ENCODE assay signal across 19 cellular contexts in genomic region chr15:65335278-65336055, GRCh38. TPM values are rescaled to one million over a fixed set of nuclear protein-coding genes. Genes with fewer than 3 reads are reported as not detected.
A peak's percentile ranks its signal among the peaks of the same experiment; 100 is the strongest.
DNase-seq lines count a peak whose midpoint lies in the region; ATAC-seq and TF ChIP-seq lines count a peak whose summit lies in the region.
"Had no signal": no experiment of that assay in that cellular context is flagged by ENCODE, and none has a peak within 500 bp of the region (broad histone marks: within the 10 kb centered on the region; RNA-seq: fewer than 3 reads in every experiment).

No MANE protein-coding gene starts in this region.

- H3K4me1 Mint-ChIP-seq in endodermal cell (peaks cover 48% of the 10 kb centered on the region), neural crest cell (peaks cover 68% of the 10 kb centered on the region)
- H3K4me1 Mint-ChIP-seq in CD8-positive, alpha-beta memory T cell, result peaks cover 0 to 2% (median 0%) of the 10 kb centered on the region in 3 donors
- H3K4me1 Mint-ChIP-seq: CD4-positive, alpha-beta memory T cell had no signal

- H3K36me3 Mint-ChIP-seq in endodermal cell (ENCODE audit: low read depth) (peaks cover 2% of the 10 kb centered on the region), neural crest cell (ENCODE audit: low read depth) (peaks cover 10% of the 10 kb centered on the region)
- H3K36me3 Mint-ChIP-seq in CD8-positive, alpha-beta memory T cell, result no peaks in the 10 kb centered on the region
- H3K36me3 Mint-ChIP-seq: CD4-positive, alpha-beta memory T cell had no signal

- H3K4me1 ChIP-seq in right cardiac atrium (ENCODE audit: control insufficient read depth, insufficient read depth, low read length) (no peaks in the 10 kb centered on the region), endodermal cell (ENCODE audit: control insufficient read depth, insufficient read depth, low read length) (peaks cover 33% of the 10 kb centered on the region)
- no peaks in the 10 kb centered on the region for H3K4me1 ChIP-seq in CD8-positive, alpha-beta memory T cell (ENCODE audit: insufficient read depth, low read length)

- H3K36me3 ChIP-seq in endodermal cell (ENCODE audit: control insufficient read depth, insufficient read depth, low read length), result no peaks in the 10 kb centered on the region
- H3K36me3 ChIP-seq in CD8-positive, alpha-beta memory T cell (ENCODE audit: insufficient read depth, low read length), result no peaks in the 10 kb centered on the region

- CTCF ChIA-PET in CD8-positive, alpha-beta memory T cell (lab: Charles Lee), result no interaction called here

- POLR2A ChIA-PET in CD8-positive, alpha-beta memory T cell (lab: Charles Lee), result no interaction called here

- H3K27ac Mint-ChIP-seq in endodermal cell (peak overlapping the region; percentile 68), neural crest cell (ENCODE audit: unreplicated experiment) (peak overlapping the region; percentile 67)
- H3K27ac Mint-ChIP-seq in CD8-positive, alpha-beta memory T cell, result no peak overlapping the region

- WGBS in right cardiac atrium, result 92% methylated on average over 19 of the region's 19 CpGs
- 94 to 99% methylated on average over 17 to 19 of the region's 19 CpGs for WGBS in endodermal cell (ENCODE audit: insufficient coverage in 1 of 2, insufficient read length in 1 of 2), 2 experiments

- ATAC-seq in Right ventricle myocardium inferior (no peak), right cardiac atrium (no peak), HG03097 (IDR thresholded peaks at IDR 0.05; ENCODE audit: low FRiP score, unreplicated experiment) (no peak)

- no peaks in the 10 kb centered on the region for H3K9me3 Mint-ChIP-seq in endodermal cell
- H3K9me3 Mint-ChIP-seq in neural crest cell, result no peaks in the 10 kb centered on the region
- no peaks in the 10 kb centered on the region for H3K9me3 Mint-ChIP-seq in CD8-positive, alpha-beta memory T cell

- H3K4me3 Mint-ChIP-seq in endodermal cell (no peak overlapping the region), neural crest cell (peak overlapping the region; percentile 80)
- no peak overlapping the region for H3K4me3 Mint-ChIP-seq in CD8-positive, alpha-beta memory T cell
- H3K4me3 Mint-ChIP-seq: CD4-positive, alpha-beta memory T cell had no signal

- intact Hi-C loops in Right ventricle myocardium inferior (cut with DNase I) (no loop called here), right cardiac atrium (cut with DNase I) (no loop called here)

- H3K27me3 ChIP-seq in right cardiac atrium (ENCODE audit: control insufficient read depth, insufficient read depth) (no peaks in the 10 kb centered on the region), endodermal cell (ENCODE audit: control insufficient read depth, insufficient read depth, low read length, poor library complexity, severe bottlenecking) (no peaks in the 10 kb centered on the region)
- H3K27me3 ChIP-seq in CD8-positive, alpha-beta memory T cell (ENCODE audit: insufficient read depth, low read length, poor library complexity, severe bottlenecking), result no peaks in the 10 kb centered on the region
- H3K27me3 ChIP-seq: BE2C had no signal

- H3K9me3 ChIP-seq in right cardiac atrium (ENCODE audit: control insufficient read depth, low read length) (no peaks in the 10 kb centered on the region), endodermal cell (ENCODE audit: control insufficient read depth, low read length) (no peaks in the 10 kb centered on the region)
- H3K9me3 ChIP-seq in CD8-positive, alpha-beta memory T cell (ENCODE audit: low read length), result no peaks in the 10 kb centered on the region
- H3K9me3 ChIP-seq: BE2C, HAP-1 had no signal

- TF ChIP-seq CTCF in endodermal cell (conservative IDR thresholded peaks at IDR 0.05), result no peak
- TF ChIP-seq CTCF in neural crest cell (conservative IDR thresholded peaks at IDR 0.05), result no peak

- DNase-seq in Right ventricle myocardium inferior (ENCODE audit: missing footprints) (peak; percentile 31), right cardiac atrium (no peak), endodermal cell (no peak), neural crest cell (ENCODE audit: low read depth, low spot score) (no peak), glomerular visceral epithelial cell (ENCODE audit: extremely low spot score) (no peak)
- no peak for DNase-seq in CD8-positive, alpha-beta memory T cell
- DNase-seq in activated CD4-positive, alpha-beta T cell treated with anti-CD3 and anti-CD28 coated beads, Interleukin-2, amount 50 U/mL, for 1 hour, result no peak
- DNase-seq: 8988T; Calu3; CD4-positive, alpha-beta memory T cell; GF-D8; NK-92 treated with Interleukin-12 subunit alpha and Interleukin-12 subunit beta, amount 100 ng/mL, for 24 hours; Right ventricle myocardium superior had no signal

- H3K9ac ChIP-seq in endodermal cell (ENCODE audit: extremely low read depth, low read length, poor library complexity, severe bottlenecking), result no peak overlapping the region

- H3K27ac ChIP-seq in right cardiac atrium (ENCODE audit: low read length) (no peak overlapping the region), endodermal cell (ENCODE audit: low read depth, low read length) (peak overlapping the region; percentile 99)
- H3K27ac ChIP-seq in CD8-positive, alpha-beta memory T cell (ENCODE audit: low read depth, low read length), result no peak overlapping the region

- H3K27me3 Mint-ChIP-seq in endodermal cell (ENCODE audit: insufficient read depth) (peaks cover 1% of the 10 kb centered on the region), neural crest cell (ENCODE audit: low read depth) (no peaks in the 10 kb centered on the region)
- peaks cover 13 to 23% of the 10 kb centered on the region in 2 donors for H3K27me3 Mint-ChIP-seq in CD8-positive, alpha-beta memory T cell

- no peak overlapping the region for H3K4me3 ChIP-seq in right cardiac atrium (ENCODE audit: low read length)
- H3K4me3 ChIP-seq in endodermal cell (ENCODE audit: low read length), result no peak overlapping the region
- no peak overlapping the region for H3K4me3 ChIP-seq in CD8-positive, alpha-beta memory T cell (ENCODE audit: low read length)
- H3K4me3 ChIP-seq: HAP-1, K562 had no signal

RNA-seq across cellular contexts. Expression of gene RNU5B-1, which starts 31.0 kb away (rescaled TPM):
- total RNA-seq in Right ventricle myocardium inferior (25.8 TPM), right cardiac atrium (10 to 100 TPM; 16.9 to 71.0 (median 42.7) TPM), endodermal cell (10 to 100 TPM in 1 of 2 donors, not detected in 1; 18.6 TPM), neural crest cell (17.2 TPM in 1 of 2 replicates, not detected in the other)
- not detected for polyA plus RNA-seq in right cardiac atrium
- 18,487 TPM for polyA plus RNA-seq in endodermal cell (2013, experiment 1 of 2)
- polyA plus RNA-seq in endodermal cell (2013, experiment 2 of 2), result 28,205 TPM
- not detected for total RNA-seq in CD8-positive, alpha-beta memory T cell
- not detected for polyA plus RNA-seq in CD8-positive, alpha-beta memory T cell
- total RNA-seq: NCI-H460 had no signal
- polyA plus RNA-seq: AG04450; CD4-positive, alpha-beta memory T cell; K562 had no signal

RNA-seq across cellular contexts. Expression of gene RNU5A-1, which starts 39.6 kb away (rescaled TPM):
- not detected for total RNA-seq in Right ventricle myocardium inferior
- total RNA-seq in right cardiac atrium, result 10 to 100 TPM in 1 of 4 donors, not detected in 3; 12.5 TPM
- polyA plus RNA-seq in right cardiac atrium, result not detected
- not detected for total RNA-seq in endodermal cell
- 11,210 TPM for polyA plus RNA-seq in endodermal cell (2013, experiment 1 of 2)
- polyA plus RNA-seq in endodermal cell (2013, experiment 2 of 2), result 16,814 TPM
- not detected in 2 replicates for total RNA-seq in neural crest cell
- total RNA-seq in CD8-positive, alpha-beta memory T cell, result not detected
- not detected for polyA plus RNA-seq in CD8-positive, alpha-beta memory T cell
- total RNA-seq: Calu3; CD4-positive, alpha-beta memory T cell; K562; NCI-H460; Right ventricle myocardium superior had no signal
- polyA plus RNA-seq: AG04450; CD4-positive, alpha-beta memory T cell; K562 had no signal

RNA-seq across cellular contexts. Expression of gene IGDCC3, which starts 42.3 kb away (rescaled TPM):
- total RNA-seq in Right ventricle myocardium inferior (0.43 TPM), right cardiac atrium (under 1 TPM in 2 of 4 donors, not detected in 2; 0.09 to 0.14 TPM), endodermal cell (10 to 100 TPM in 1 of 2 donors, 1 to 10 TPM in 1; 7.9 to 13.5 TPM), neural crest cell (298 and 300 TPM in 2 replicates)
- 0.09 TPM for polyA plus RNA-seq in right cardiac atrium
- polyA plus RNA-seq in endodermal cell (2013, experiment 1 of 2), result 160 TPM
- polyA plus RNA-seq in endodermal cell (2013, experiment 2 of 2), result 139 TPM
- not detected for total RNA-seq in CD8-positive, alpha-beta memory T cell
- not detected for polyA plus RNA-seq in CD8-positive, alpha-beta memory T cell
- total RNA-seq: Calu3; CD4-positive, alpha-beta memory T cell; K562; NCI-H460 had no signal
- polyA plus RNA-seq: CD4-positive, alpha-beta memory T cell; K562 had no signal

RNA-seq across cellular contexts. Expression of gene PARP16, which starts 48.8 kb away (rescaled TPM):
- 4.9 TPM for total RNA-seq in Right ventricle myocardium inferior
- total RNA-seq in right cardiac atrium, result 1 to 10 TPM; 5.2 to 6.1 (median 5.5) TPM
- polyA plus RNA-seq in right cardiac atrium, result 4.3 TPM
- total RNA-seq in endodermal cell, result 10 to 100 TPM in 1 of 2 donors, 1 to 10 TPM in 1; 4.3 to 11.6 TPM
- polyA plus RNA-seq in endodermal cell (2013, experiment 1 of 2), result 12.7 TPM
- polyA plus RNA-seq in endodermal cell (2013, experiment 2 of 2), result 12.6 TPM
- total RNA-seq in neural crest cell, result 14.8 and 15.5 TPM in 2 replicates
- total RNA-seq in CD8-positive, alpha-beta memory T cell, result 10 to 100 TPM; 14.1 to 14.7 TPM
- 30.9 TPM for polyA plus RNA-seq in CD8-positive, alpha-beta memory T cell

Comparison
In these comparisons a context has a peak if more than half of its experiments do, and no peak if none do; other contexts are left out.
1. H3K27ac Mint-ChIP-seq: peak in endodermal cell (single experiment) and neural crest cell (single experiment); none in CD8-positive, alpha-beta memory T cell (0 of 8).
2. RNA of gene IGDCC3, which starts 42.3 kb away (total RNA-seq): 298 to 300 TPM in neural crest cell; 7.9 to 13.5 TPM in endodermal cell, 0.43 TPM in Right ventricle myocardium inferior (single experiment), 0.09 to 0.14 TPM in right cardiac atrium and not detected in CD8-positive, alpha-beta memory T cell; every median in the first group is over 10 times any median in the second.